In the genomic region with DNA sequence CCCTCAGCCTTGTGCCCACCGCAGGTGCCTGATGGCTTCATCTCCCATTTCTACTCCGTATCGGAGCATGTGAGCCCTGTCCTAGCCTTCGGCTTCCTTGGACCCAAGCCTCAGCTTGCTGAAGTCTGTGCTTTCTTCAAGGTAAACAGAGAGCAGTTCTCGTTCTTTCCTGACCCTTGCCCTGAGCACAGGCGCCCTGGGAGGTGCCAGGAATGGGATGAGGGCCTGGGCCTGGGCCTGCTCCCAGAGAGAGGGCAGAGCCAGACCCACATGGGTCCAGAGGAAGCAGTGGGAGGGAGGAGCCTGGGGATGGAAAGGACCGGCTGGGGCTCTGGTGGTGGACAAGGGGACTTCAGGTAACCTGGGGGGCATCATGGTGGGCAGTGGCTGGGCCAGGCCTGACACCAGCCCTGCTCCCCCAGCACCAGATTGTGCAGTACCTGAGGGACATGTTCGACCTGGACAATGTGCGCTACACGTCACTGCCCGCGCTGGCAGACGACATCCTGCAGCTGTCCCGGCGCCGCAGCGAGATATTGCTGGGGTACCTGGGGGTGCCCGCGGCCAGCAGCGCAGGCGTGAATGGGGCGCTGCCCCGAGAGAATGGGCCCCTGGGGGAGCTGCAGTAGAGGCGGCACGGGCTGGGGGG, we compare ENCODE assay signal across 1 cellular context.
TF ChIP-seq lines count a peak whose summit lies in the region.

No MANE protein-coding gene starts in this region.

TF ChIP-seq in GM12878, 131 proteins besides CTCF, POLR2A, EP300 and RAD21:
- TF ChIP-seq ESRRA (IDR thresholded peaks at IDR 0.05; ENCODE audit: low read length), result no peak
- no peak for TF ChIP-seq ASH2L (IDR thresholded peaks at IDR 0.05; ENCODE audit: borderline replicate concordance, low read depth)
- TF ChIP-seq SPI1 (IDR thresholded peaks at IDR 0.05; ENCODE audit: borderline replicate concordance, insufficient read depth, low read depth, low read length), result no peak
- TF ChIP-seq NFXL1 (IDR thresholded peaks at IDR 0.05; ENCODE audit: borderline replicate concordance), result no peak
- TF ChIP-seq TBL1XR1 (IDR thresholded peaks at IDR 0.05; ENCODE audit: low read depth, low read length), result no peak
- TF ChIP-seq ZBED1 (IDR thresholded peaks at IDR 0.05; ENCODE audit: borderline replicate concordance), result no peak
